ENCODE assay signal across 7 cellular contexts in the genomic region with DNA sequence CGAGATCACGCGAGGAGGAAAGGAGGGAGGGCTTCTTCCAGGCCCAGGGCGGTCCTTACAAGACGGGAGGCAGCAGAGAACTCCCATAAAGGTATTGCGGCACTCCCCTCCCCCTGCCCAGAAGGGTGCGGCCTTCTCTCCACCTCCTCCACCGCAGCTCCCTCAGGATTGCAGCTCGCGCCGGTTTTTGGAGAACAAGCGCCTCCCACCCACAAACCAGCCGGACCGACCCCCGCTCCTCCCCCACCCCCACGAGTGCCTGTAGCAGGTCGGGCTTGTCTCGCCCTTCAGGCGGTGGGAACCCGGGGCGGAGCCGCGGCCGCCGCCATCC. TPM values are rescaled to one million over a fixed set of nuclear protein-coding genes. Genes with fewer than 3 reads are reported as not detected.
DNase-seq lines count a peak whose midpoint lies in the region; ATAC-seq, FAIRE-seq and TF ChIP-seq lines count a peak whose summit lies in the region.

No MANE protein-coding gene starts in this region.

- H3K36me3 ChIP-seq in Karpas-422 (ENCODE audit: insufficient read depth, low read length) (peaks cover 41% of the 10 kb centered on the region), GM12878 (ENCODE audit: control insufficient read depth in 2 of 2, insufficient read depth in 2 of 2, low read length in 1 of 2) (peaks cover 2 to 31% of the 10 kb centered on the region in 2 experiments), iPS-15b (ENCODE audit: control insufficient read depth, insufficient read depth, low read length) (peaks cover 4% of the 10 kb centered on the region), small intestine (ENCODE audit: control insufficient read depth in 2 of 2, insufficient read depth in 2 of 2, low read length in 2 of 2) (peaks cover 3 to 8% of the 10 kb centered on the region in 2 donors)

- peaks cover 72% of the 10 kb centered on the region for H4K20me1 ChIP-seq in Karpas-422 (ENCODE audit: insufficient read depth, low read depth, low read length)
- H4K20me1 ChIP-seq in GM12878 (ENCODE audit: control insufficient read depth, insufficient read depth): peaks cover 3% of the 10 kb centered on the region

- peak; percentile 66 for DNase-seq in GM10248 (ENCODE audit: extremely low spot score)
- peak; percentile 98 for DNase-seq in H4 (ENCODE audit: low spot score)
- peak; percentile 93 for DNase-seq in Karpas-422
- peak; percentile 98 for DNase-seq in SIG-M5 treated with dmso at 0.1 percent for 504 hours (lab: John Stamatoyannopoulos, UW; ENCODE audit: unreplicated experiment)
- peak; percentile 72 for DNase-seq in GM12878 (ENCODE audit: low read depth, low spot score)
- DNase-seq in small intestine: peak; percentile 93

- SMC1A ChIA-PET in GM12878 (lab: Charles Lee; ENCODE audit: uncharacterized antibody, unreplicated experiment): interaction anchor here (1.2 to 5.3 kb wide), 13 partner anchors 7 to 51 kb away, joined by 3 to 43 read pairs (median 5); partner anchors contain the start of gene THUMPD3

- peak overlapping the region; percentile 83 for H3K4me3 ChIP-seq in Karpas-422 (ENCODE audit: low read length)
- H3K4me3 ChIP-seq in GM12878: peak overlapping the region; percentile 77
- peak overlapping the region; percentile 95 for H3K4me3 ChIP-seq in iPS-15b (ENCODE audit: low read depth, low read length)
- peak overlapping the region; percentile 82 to 92 for H3K4me3 ChIP-seq in small intestine (ENCODE audit: low read depth in 1 of 2, low read length in 2 of 2)

- peak overlapping the region; percentile 71 for H3K4me2 ChIP-seq in Karpas-422 (ENCODE audit: low read depth, low read length, poor library complexity, severe bottlenecking)
- H3K4me2 ChIP-seq in GM12878 (ENCODE audit: control insufficient read depth, insufficient read depth): peak overlapping the region; percentile 89; the same call in 1 of the 2 replicates

- no peaks in the 10 kb centered on the region for H3K27me3 ChIP-seq in Karpas-422 (ENCODE audit: low read length)
- H3K27me3 ChIP-seq in GM12878 (replicated peaks in 1 of 2; ENCODE audit: control insufficient read depth in 2 of 2, insufficient read depth in 2 of 2, low read length in 1 of 2): no peaks in the 10 kb centered on the region
- H3K27me3 ChIP-seq in iPS-15b (ENCODE audit: control insufficient read depth, insufficient read depth, low read length): no peaks in the 10 kb centered on the region
- no peaks in the 10 kb centered on the region for H3K27me3 ChIP-seq in small intestine (ENCODE audit: control insufficient read depth in 2 of 2, insufficient read depth in 2 of 2, low read length in 2 of 2)

- peaks cover 88% of the 10 kb centered on the region for H3K79me2 ChIP-seq in Karpas-422 (ENCODE audit: low read length)
- peaks cover 91% of the 10 kb centered on the region for H3K79me2 ChIP-seq in GM12878 (ENCODE audit: control insufficient read depth, insufficient read depth, low read length)

- POLR2A ChIA-PET in GM10248 (lab: Yijun Ruan, JAX): interaction anchor here (0.8 to 3.2 kb wide), 16 partner anchors 8 to 397 kb away, joined by 3 to 21 read pairs (median 4); partner anchors contain the start of genes ARPC4, BRPF1, MTMR14 and THUMPD3
- POLR2A ChIA-PET in GM12878 (lab: Charles Lee): interaction anchor here (0.7 to 4.8 kb wide), 18 partner anchors 7 to 397 kb away, joined by 3 to 47 read pairs (median 5); partner anchors contain the start of genes ARPC4, TADA3 and THUMPD3

- no peaks in the 10 kb centered on the region for H3K9me2 ChIP-seq in Karpas-422 (replicated peaks; ENCODE audit: insufficient read depth, low read length)

- FAIRE-seq in GM12878 (lab: Jason Lieb, UNC) (peak; percentile 23), small intestine (lab: Jason Lieb, UNC) (no peak)

- in situ Hi-C loops in GM12878 (cut with MboI): no loop called here

- H3K9ac ChIP-seq in Karpas-422 (ENCODE audit: low read length) (peak overlapping the region; percentile 86), GM12878 (ENCODE audit: control insufficient read depth, insufficient read depth, low read length) (peak overlapping the region; percentile 91), iPS-15b (ENCODE audit: low read depth, low read length) (peak overlapping the region; percentile 90)

- peak overlapping the region; percentile 87 for H3K27ac ChIP-seq in Karpas-422 (ENCODE audit: low read length)
- peak overlapping the region; percentile 93 for H3K27ac ChIP-seq in GM12878 (ENCODE audit: control insufficient read depth, insufficient read depth)
- peak overlapping the region; percentile 97 to 98 for H3K27ac ChIP-seq in small intestine (ENCODE audit: low read depth in 1 of 2, low read length in 1 of 2)

- TF ChIP-seq RAD21 in GM12878 (IDR thresholded peaks at IDR 0.05; ENCODE audit: insufficient read depth, low read depth, low read length): no peak

- BruUV-seq in GM12878 (replicated peaks; lab: Mats Ljungman, UMichigan): no TSS peak

- TF ChIP-seq POLR2A in GM12878 (IDR thresholded peaks at IDR 0.05; ENCODE audit: low read depth, low read length): no peak

- RAD21 ChIA-PET in GM12878 (lab: Charles Lee; ENCODE audit: unreplicated experiment): interaction anchor here (0.9 to 3.5 kb wide), 9 partner anchors 8 to 253 kb away, joined by 3 to 20 read pairs (median 4); partner anchors contain the start of genes MTMR14 and THUMPD3

- WGBS in GM12878 (ENCODE audit: insufficient coverage, insufficient replicate concordance, low lambda C conversion rate, missing lambda C conversion rate): under 1% methylated on average over 17 of the region's 25 CpGs
- 0 to 1% (median 0%) methylated on average over 21 to 25 of the region's 25 CpGs for WGBS in small intestine, 3 donors

- no peak for TF ChIP-seq CTCF in GM10248 (IDR thresholded peaks at IDR 0.05; ENCODE audit: control extremely low read depth, extremely low read depth, low read depth, missing control alignments)
- TF ChIP-seq CTCF in GM12878 (IDR thresholded peaks at IDR 0.05 in 2 of 3, conservative IDR thresholded peaks at IDR 0.05 in 1 of 3; ENCODE audit: control insufficient read depth in 2 of 3, extremely low read depth in 1 of 3, insufficient read depth in 1 of 3, low read depth in 3 of 3, low read length in 3 of 3): no peak

- CTCF ChIA-PET in GM10248 (lab: Yijun Ruan, JAX): interaction anchor here (1.4 to 3.2 kb wide), 4 partner anchors 9 to 28 kb away, joined by 4 to 12 read pairs (median 5); no protein-coding TSS in a partner anchor
- CTCF ChIA-PET in GM12878 (lab: Yijun Ruan, JAX): interaction anchor here (1.1 to 3.4 kb wide), 6 partner anchors 8 to 107 kb away, joined by 3 to 21 read pairs (median 6); partner anchors contain the start of gene THUMPD3

- peaks cover 47% of the 10 kb centered on the region for H3K4me1 ChIP-seq in Karpas-422 (ENCODE audit: low read length)
- peaks cover 8% of the 10 kb centered on the region; the same call in 1 of the 2 replicates for H3K4me1 ChIP-seq in GM12878 (ENCODE audit: control insufficient read depth, insufficient read depth, low read length)
- H3K4me1 ChIP-seq in iPS-15b (ENCODE audit: control insufficient read depth, insufficient read depth, low read length): peaks cover 10% of the 10 kb centered on the region
- H3K4me1 ChIP-seq in small intestine (ENCODE audit: control insufficient read depth in 2 of 2, insufficient read depth in 1 of 2, low read depth in 1 of 2, low read length in 1 of 2): peaks cover 2 to 12% of the 10 kb centered on the region in 2 donors

- intact Hi-C loops in GM12878 (cut with micrococcal nuclease; ENCODE audit: unreplicated experiment): loop anchor here (1.0 kb wide), 1 partner anchor 33 kb away; the partner anchor contains the start of gene THUMPD3

- TF ChIP-seq EP300 in GM12878 (IDR thresholded peaks at IDR 0.05; ENCODE audit: borderline replicate concordance in 1 of 2, control insufficient read depth in 1 of 2, low read depth in 2 of 2, low read length in 2 of 2): 0 out of 4 replicates have a peak, but pooled peaks of 1 of the 2 experiments have one; percentile 18

- ATAC-seq in GM12878: peak; percentile 56

- H2AFZ ChIP-seq in Karpas-422 (ENCODE audit: low read length) (no peak overlapping the region), GM12878 (ENCODE audit: control insufficient read depth, low read depth, low read length) (peak overlapping the region; percentile 19; the same call in 1 of the 2 replicates)

- H3K9me3 ChIP-seq in Karpas-422 (ENCODE audit: low read length) (no peaks in the 10 kb centered on the region), GM12878 (replicated peaks; ENCODE audit: control insufficient read depth, insufficient read depth, low read length) (no peaks in the 10 kb centered on the region), iPS-15b (ENCODE audit: control insufficient read depth, insufficient read depth, low read length) (no peaks in the 10 kb centered on the region), small intestine (ENCODE audit: control insufficient read depth, low read depth) (no peaks in the 10 kb centered on the region)

RNA-seq across cellular contexts. Expression of gene SETD5, which starts 1.1 kb away (rescaled TPM):
- 36.3 and 43.1 TPM in 2 replicates for total RNA-seq in H4 (2014; rRNA removed; shearing (Covaris generic))
- 72.4 and 111 TPM in 2 replicates for total RNA-seq in Karpas-422 (2014; rRNA removed; shearing (Covaris generic); ENCODE audit: low replicate concordance)
- 719 and 759 TPM in 2 replicates for total RNA-seq in GM12878 (2013; cell fraction: nucleolus; rRNA removed)
- total RNA-seq in GM12878 (2014; rRNA removed) (44.7 and 53.3 TPM in 2 replicates), GM12878 (2014; rRNA removed; fragmentation: Illumina TruSeq; extraction: Trizol) (60.8 and 61.2 TPM in 2 replicates), GM12878 (2021) (90.1 and 93.5 TPM in 2 replicates)
- polyA plus RNA-seq in GM12878 (2011; ENCODE audit: low read depth): 104 TPM
- polyA plus RNA-seq in GM12878 (2011; rRNA removed) (73.3 and 94.0 TPM in 2 replicates), GM12878 (2014; fragmentation: Illumina TruSeq; extraction: Trizol) (87.6 and 94.3 TPM in 2 replicates), GM12878 (2014; fragmentation: Nextera tagmentation; extraction: Ambion mirVana) (10 to 100 TPM in 1 of 2 experiments, 1 to 10 TPM in 1; 8.2 to 23.0 TPM), GM12878 (2014; rRNA removed) (55.5 and 57.5 TPM in 2 replicates), GM12878 (2016; fragmentation: Nextera tagmentation; extraction: Ambion mirVana) (10 to 100 TPM; 46.9 to 50.7 TPM), small intestine (10 to 100 TPM in 2 of 3 donors, 1 to 10 TPM in 1; 9.5 to 28.1 (median 11.9) TPM)
- 60.0 and 80.8 TPM in 2 replicates for polyA plus RNA-seq in GM12878 (2011; cell fraction: cytosol; rRNA removed)
- 252 and 350 TPM in 2 replicates for polyA plus RNA-seq in GM12878 (2011; cell fraction: nucleus; rRNA removed)
- polyA plus RNA-seq in GM12878 (2012): 66.6 and 69.7 TPM in 2 replicates
- polyA minus RNA-seq in GM12878 (2011; rRNA and poly(A)+ RNA removed): 134 and 215 TPM in 2 replicates
- 55.5 and 67.3 TPM in 2 replicates for polyA minus RNA-seq in GM12878 (2011; cell fraction: cytosol; rRNA and poly(A)+ RNA removed)
- polyA minus RNA-seq in GM12878 (2011; cell fraction: nucleus; rRNA and poly(A)+ RNA removed): 205 and 262 TPM in 2 replicates

RNA-seq across cellular contexts. Expression of gene THUMPD3, which starts 33.4 kb away (rescaled TPM):
- total RNA-seq in H4 (2014; rRNA removed; shearing (Covaris generic)): 44.0 and 49.3 TPM in 2 replicates
- 28.2 and 50.4 TPM in 2 replicates for total RNA-seq in Karpas-422 (2014; rRNA removed; shearing (Covaris generic); ENCODE audit: low replicate concordance)
- total RNA-seq in GM12878 (2013; cell fraction: nucleolus; rRNA removed): 43.7 and 50.7 TPM in 2 replicates
- 28.7 and 42.3 TPM in 2 replicates for total RNA-seq in GM12878 (2014; rRNA removed)
- 46.7 and 47.4 TPM in 2 replicates for total RNA-seq in GM12878 (2014; rRNA removed; fragmentation: Illumina TruSeq; extraction: Trizol)
- total RNA-seq in GM12878 (2021): 39.3 and 46.1 TPM in 2 replicates
- 38.5 TPM for polyA plus RNA-seq in GM12878 (2011; ENCODE audit: low read depth)
- 44.5 and 57.5 TPM in 2 replicates for polyA plus RNA-seq in GM12878 (2011; rRNA removed)
- polyA plus RNA-seq in GM12878 (2011; cell fraction: cytosol; rRNA removed): 25.4 and 33.5 TPM in 2 replicates
- polyA plus RNA-seq in GM12878 (2011; cell fraction: nucleus; rRNA removed): 18.2 and 19.4 TPM in 2 replicates
- polyA plus RNA-seq in GM12878 (2012): 32.8 and 44.6 TPM in 2 replicates
- 43.8 and 54.9 TPM in 2 replicates for polyA plus RNA-seq in GM12878 (2014; fragmentation: Illumina TruSeq; extraction: Trizol)
- polyA plus RNA-seq in GM12878 (2014; fragmentation: Nextera tagmentation; extraction: Ambion mirVana): 10 to 100 TPM; 29.2 to 32.1 TPM
- 25.4 and 31.7 TPM in 2 replicates for polyA plus RNA-seq in GM12878 (2014; rRNA removed)
- 10 to 100 TPM; 39.8 to 44.2 TPM for polyA plus RNA-seq in GM12878 (2016; fragmentation: Nextera tagmentation; extraction: Ambion mirVana)
- 68.4 and 126 TPM in 2 replicates for polyA minus RNA-seq in GM12878 (2011; rRNA and poly(A)+ RNA removed)
- polyA minus RNA-seq in GM12878 (2011; cell fraction: cytosol; rRNA and poly(A)+ RNA removed): 21.2 and 24.5 TPM in 2 replicates
- polyA minus RNA-seq in GM12878 (2011; cell fraction: nucleus; rRNA and poly(A)+ RNA removed): 16.2 and 30.7 TPM in 2 replicates
- 10 to 100 TPM; 16.2 to 31.9 (median 19.0) TPM for polyA plus RNA-seq in small intestine

Comparison
In these comparisons a context has a peak if more than half of its experiments do, and no peak if none do; other contexts are left out.
1. Peak in every context shown above with its lines: DNase-seq, ATAC-seq, H3K4me3 ChIP-seq and H3K27ac ChIP-seq.